Comparison of ENCODE assay signal across 16 cellular contexts in the genomic region with DNA sequence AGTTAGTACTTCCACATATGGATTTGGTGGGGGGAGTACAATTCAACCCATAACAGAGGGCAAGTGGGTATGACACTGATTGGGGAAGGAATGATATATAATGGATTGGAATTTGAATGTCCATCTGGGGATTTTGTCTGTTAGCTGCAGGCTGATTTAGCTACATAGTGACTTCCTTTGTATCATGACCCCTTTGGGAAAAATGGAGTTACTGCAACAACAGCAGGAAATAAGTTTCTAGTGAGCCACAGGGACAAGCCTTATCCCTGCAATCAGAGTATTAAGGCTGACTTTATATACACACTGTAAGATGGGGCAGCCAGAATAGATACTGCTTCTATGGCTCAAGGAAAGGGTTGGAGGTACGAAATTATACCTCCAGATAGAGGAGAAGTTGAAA.
DNase-seq lines count a peak whose midpoint lies in the region; ATAC-seq and TF ChIP-seq lines count a peak whose summit lies in the region.
"Had no signal": no experiment of that assay in that cellular context is flagged by ENCODE, and none has a peak within 500 bp of the region (broad histone marks: within the 10 kb centered on the region; RNA-seq: fewer than 3 reads in every experiment).

No MANE protein-coding gene starts in this region.

- DNase-seq in ACHN: peak; percentile 8
- peak; percentile 1 for DNase-seq in ELR (ENCODE audit: low read depth)
- DNase-seq in PC-9: no peak
- DNase-seq in glutamatergic neuron: no peak
- DNase-seq in left lobe of liver (ENCODE audit: low spot score): no peak
- no peak for DNase-seq in tibial nerve (ENCODE audit: low spot score in 2 of 2)
- DNase-seq in CD8-positive, alpha-beta memory T cell: no peak
- no peak for DNase-seq in stimulated activated CD4-positive, alpha-beta T cell treated with anti-CD3 and anti-CD28 coated beads, Interleukin-4, amount 100 ng/mL, for 1 hour
- DNase-seq: activated T-cell treated with anti-CD3 and anti-CD28 coated beads, Interleukin-2, amount 50 U/mL, for 24 hours; central memory CD4-positive, alpha-beta T cell; heart left ventricle; KBM-7; NCI-H1417 treated with DMSO at 0.1 percent for 48 hours; NCI-H510A had no signal

- no peak overlapping the region for H3K4me2 ChIP-seq in PC-9
- H3K4me2 ChIP-seq: BLaER1 treated with 17β-estradiol and CSF1 and Interleukin-3, amounts not matched to agents 10 nM and 100 nM had no signal

- peaks cover 5% of the 10 kb centered on the region for H3K27me3 Mint-ChIP-seq in glutamatergic neuron (ENCODE audit: unreplicated experiment)
- no peaks in the 10 kb centered on the region for H3K27me3 Mint-ChIP-seq in CD8-positive, alpha-beta memory T cell
- H3K27me3 Mint-ChIP-seq: activated T-cell treated with anti-CD3 and anti-CD28 coated beads, Interleukin-2, amount 50 U/mL, for 24 hours had no signal

- ATAC-seq in left lobe of liver: no peak
- ATAC-seq: heart left ventricle had no signal

- H3K27me3 ChIP-seq in PC-9 (ENCODE audit: insufficient read depth, low read depth) (no peaks in the 10 kb centered on the region), tibial nerve (no peaks in the 10 kb centered on the region)
- H3K27me3 ChIP-seq in CD8-positive, alpha-beta memory T cell (ENCODE audit: insufficient read depth, low read length, poor library complexity, severe bottlenecking): no peaks in the 10 kb centered on the region
- H3K27me3 ChIP-seq: BLaER1 treated with 17β-estradiol and CSF1 and Interleukin-3, amounts not matched to agents 10 nM and 100 nM; heart left ventricle had no signal

- CTCF ChIA-PET in PC-9 (lab: Charles Lee): no interaction called here
- CTCF ChIA-PET in CD8-positive, alpha-beta memory T cell (lab: Charles Lee): no interaction called here

- no peak overlapping the region for H2AFZ ChIP-seq in PC-9

- peaks cover 9% of the 10 kb centered on the region for H3K36me3 Mint-ChIP-seq in glutamatergic neuron (ENCODE audit: unreplicated experiment)
- H3K36me3 Mint-ChIP-seq in CD8-positive, alpha-beta memory T cell: no peaks in the 10 kb centered on the region

- TF ChIP-seq CTCF in PC-9 (conservative IDR thresholded peaks at IDR 0.05) (peak; percentile 29; the same call in 1 of the 2 replicates), glutamatergic neuron (IDR thresholded peaks at IDR 0.05; ENCODE audit: partially characterized antibody, unreplicated experiment) (peak; percentile 55), tibial nerve (IDR thresholded peaks at IDR 0.05) (no peak)

- POLR2A ChIA-PET in PC-9 (lab: Charles Lee; ENCODE audit: unreplicated experiment): no interaction called here
- POLR2A ChIA-PET in CD8-positive, alpha-beta memory T cell (lab: Charles Lee): no interaction called here

- no peaks in the 10 kb centered on the region for H4K20me1 ChIP-seq in PC-9 (ENCODE audit: insufficient read depth)
- H4K20me1 ChIP-seq: BLaER1 treated with 17β-estradiol and CSF1 and Interleukin-3, amounts not matched to agents 10 nM and 100 nM had no signal

- no peak overlapping the region for H3K27ac Mint-ChIP-seq in glutamatergic neuron (ENCODE audit: unreplicated experiment)
- H3K27ac Mint-ChIP-seq in CD8-positive, alpha-beta memory T cell: no peak overlapping the region
- H3K27ac Mint-ChIP-seq: activated T-cell treated with anti-CD3 and anti-CD28 coated beads, Interleukin-2, amount 50 U/mL, for 24 hours had no signal

- peaks cover 3% of the 10 kb centered on the region for H3K9me3 Mint-ChIP-seq in glutamatergic neuron (ENCODE audit: unreplicated experiment)
- peaks cover 0 to 6% (median 4%) of the 10 kb centered on the region in 5 donors for H3K9me3 Mint-ChIP-seq in CD8-positive, alpha-beta memory T cell
- H3K9me3 Mint-ChIP-seq: activated T-cell treated with anti-CD3 and anti-CD28 coated beads, Interleukin-2, amount 50 U/mL, for 24 hours had no signal

- H3K9me2 ChIP-seq in PC-9 (ENCODE audit: insufficient read depth): no peaks in the 10 kb centered on the region

- H3F3A ChIP-seq in PC-9 (ENCODE audit: insufficient read depth, low read depth): no peaks in the 10 kb centered on the region

- no peaks in the 10 kb centered on the region for H3K36me3 ChIP-seq in PC-9 (ENCODE audit: low read depth)
- H3K36me3 ChIP-seq in tibial nerve: no peaks in the 10 kb centered on the region
- no peaks in the 10 kb centered on the region for H3K36me3 ChIP-seq in CD8-positive, alpha-beta memory T cell (ENCODE audit: insufficient read depth, low read length)
- H3K36me3 ChIP-seq: BLaER1 treated with 17β-estradiol and CSF1 and Interleukin-3, amounts not matched to agents 10 nM and 100 nM; heart left ventricle; prostate gland had no signal

- H3K4me3 ChIP-seq in PC-9 (no peak overlapping the region), tibial nerve (no peak overlapping the region)
- no peak overlapping the region for H3K4me3 ChIP-seq in CD8-positive, alpha-beta memory T cell (ENCODE audit: low read length)
- H3K4me3 ChIP-seq: BLaER1 treated with 17β-estradiol and CSF1 and Interleukin-3, amounts not matched to agents 10 nM and 100 nM; heart left ventricle; prostate gland had no signal

- intact Hi-C loops in PC-9 (cut with micrococcal nuclease; ENCODE audit: unreplicated experiment): no loop called here

- peaks cover 5% of the 10 kb centered on the region for H3K4me1 Mint-ChIP-seq in glutamatergic neuron (ENCODE audit: low read depth, unreplicated experiment)
- H3K4me1 Mint-ChIP-seq in CD8-positive, alpha-beta memory T cell: no peaks in the 10 kb centered on the region

- in situ Hi-C loops in ACHN (cut with HindIII; ENCODE audit: low pct_ligation_motif_present, low pct_unique_long_range_greater_than_20kb, low sequenced_read_pairs): no loop called here

- no peak for TF ChIP-seq EP300 in tibial nerve (IDR thresholded peaks at IDR 0.05)

- H3K4me1 ChIP-seq in PC-9 (replicated peaks; ENCODE audit: insufficient read depth): no peaks in the 10 kb centered on the region
- no peaks in the 10 kb centered on the region for H3K4me1 ChIP-seq in tibial nerve
- no peaks in the 10 kb centered on the region for H3K4me1 ChIP-seq in CD8-positive, alpha-beta memory T cell (ENCODE audit: insufficient read depth, low read length)
- H3K4me1 ChIP-seq: BLaER1 treated with 17β-estradiol and CSF1 and Interleukin-3, amounts not matched to agents 10 nM and 100 nM; heart left ventricle; prostate gland had no signal

- no peaks in the 10 kb centered on the region for H3K79me2 ChIP-seq in PC-9 (ENCODE audit: low read depth)

- BruUV-seq in PC-9 (replicated peaks; lab: Mats Ljungman, UMichigan): no TSS peak

- H3K9me3 ChIP-seq in PC-9 (ENCODE audit: insufficient read depth, low read depth) (no peaks in the 10 kb centered on the region), tibial nerve (no peaks in the 10 kb centered on the region)
- H3K9me3 ChIP-seq in CD8-positive, alpha-beta memory T cell (ENCODE audit: low read length): no peaks in the 10 kb centered on the region
- H3K9me3 ChIP-seq: BLaER1 treated with 17β-estradiol and CSF1 and Interleukin-3, amounts not matched to agents 10 nM and 100 nM; heart left ventricle; prostate gland had no signal

- WGBS in tibial nerve, 2 donors: 66 to 83% methylated on average over 1 of the region's 1 CpG

- H3K27ac ChIP-seq in PC-9 (no peak overlapping the region), tibial nerve (no peak overlapping the region)
- no peak overlapping the region for H3K27ac ChIP-seq in CD8-positive, alpha-beta memory T cell (ENCODE audit: low read depth, low read length)
- H3K27ac ChIP-seq: BLaER1 treated with 17β-estradiol and CSF1 and Interleukin-3, amounts not matched to agents 10 nM and 100 nM; heart left ventricle; prostate gland had no signal

- no peak for TF ChIP-seq POLR2A in tibial nerve (IDR thresholded peaks at IDR 0.05)

- H3K4me3 Mint-ChIP-seq in glutamatergic neuron (ENCODE audit: unreplicated experiment): no peak overlapping the region
- no peak overlapping the region for H3K4me3 Mint-ChIP-seq in CD8-positive, alpha-beta memory T cell
- H3K4me3 Mint-ChIP-seq: activated T-cell treated with anti-CD3 and anti-CD28 coated beads, Interleukin-2, amount 50 U/mL, for 24 hours had no signal

Comparison
In these comparisons a context has a peak if more than half of its experiments do, and no peak if none do; other contexts are left out.
1. DNase-seq: peak in ACHN (single experiment) and ELR (single experiment); none in PC-9 (0 of 2), glutamatergic neuron (single experiment), left lobe of liver (single experiment), tibial nerve (0 of 2), CD8-positive, alpha-beta memory T cell (0 of 5) and stimulated activated CD4-positive, alpha-beta T cell treated with anti-CD3 and anti-CD28 coated beads, Interleukin-4, amount 100 ng/mL, for 1 hour (single experiment).
2. CTCF ChIP-seq: peak in PC-9 (single experiment) and glutamatergic neuron (single experiment); none in tibial nerve (0 of 5).